In genomic region chr2:28394331-28394877, GRCh38 we compare ENCODE assay signal across 8 cellular contexts. TPM values are rescaled to one million over a fixed set of nuclear protein-coding genes. Genes with fewer than 3 reads are reported as not detected.
DNase-seq lines count a peak whose midpoint lies in the region; ATAC-seq and TF ChIP-seq lines count a peak whose summit lies in the region.

No MANE protein-coding gene starts in this region.

- H3K79me2 ChIP-seq in hepatocyte: peaks cover 64% of the 10 kb centered on the region
- peaks cover 67% of the 10 kb centered on the region for H3K79me2 ChIP-seq in smooth muscle cell (ENCODE audit: low read depth)

- no peaks in the 10 kb centered on the region for H3K27me3 Mint-ChIP-seq in activated T-cell treated with anti-CD3 and anti-CD28 coated beads, Interleukin-2, amount 50 U/mL, for 72 hours (ENCODE audit: low read depth)
- no peaks in the 10 kb centered on the region for H3K27me3 Mint-ChIP-seq in activated T-helper 2 cell treated with anti-CD3 and anti-CD28 coated beads, Interferon-gamma antibody, Interleukin-2, Interleukin-4, amounts not matched to agents 10 μg/mL and 5 μg/mL and 100 μg/mL, durations not matched to agents 14 hours and 24 hours and 36 hours (ENCODE audit: low read depth)

- peaks cover 12% of the 10 kb centered on the region for H3K4me1 Mint-ChIP-seq in activated T-cell treated with anti-CD3 and anti-CD28 coated beads, Interleukin-2, amount 50 U/mL, for 72 hours (ENCODE audit: low read depth)
- peaks cover 35% of the 10 kb centered on the region for H3K4me1 Mint-ChIP-seq in activated T-helper 2 cell treated with anti-CD3 and anti-CD28 coated beads, Interferon-gamma antibody, Interleukin-2, Interleukin-4, amounts not matched to agents 10 μg/mL and 5 μg/mL and 100 μg/mL, durations not matched to agents 14 hours and 24 hours and 36 hours (ENCODE audit: low read depth)

- H3K9ac ChIP-seq in smooth muscle cell (ENCODE audit: low read depth): peak overlapping the region; percentile 99

- H3K4me2 ChIP-seq in hepatocyte (peak overlapping the region; percentile 71), smooth muscle cell (peak overlapping the region; percentile 90)

- H2AFZ ChIP-seq in hepatocyte (no peak overlapping the region), smooth muscle cell (ENCODE audit: low read depth) (no peak overlapping the region)

- H3K4me3 Mint-ChIP-seq in activated T-cell treated with anti-CD3 and anti-CD28 coated beads, Interleukin-2, amount 50 U/mL, for 72 hours: no peak overlapping the region
- H3K4me3 Mint-ChIP-seq in activated T-helper 2 cell treated with anti-CD3 and anti-CD28 coated beads, Interferon-gamma antibody, Interleukin-2, Interleukin-4, amounts not matched to agents 10 μg/mL and 5 μg/mL and 100 μg/mL, durations not matched to agents 14 hours and 24 hours and 36 hours (ENCODE audit: low read depth): no peak overlapping the region

- ATAC-seq in activated T-cell treated with anti-CD3 and anti-CD28 coated beads, Interleukin-2, amount 50 U/mL, for 72 hours (replicated peaks in 1 of 2): no peak
- no peak for ATAC-seq in HG02884 (IDR thresholded peaks at IDR 0.05; ENCODE audit: unreplicated experiment)
- no peak for ATAC-seq in GM21381 (IDR thresholded peaks at IDR 0.05; ENCODE audit: unreplicated experiment)

- H3K36me3 Mint-ChIP-seq in activated T-cell treated with anti-CD3 and anti-CD28 coated beads, Interleukin-2, amount 50 U/mL, for 72 hours (ENCODE audit: insufficient read depth in 2 of 2): peaks cover 13 to 20% of the 10 kb centered on the region in 2 donors
- peaks cover 27% of the 10 kb centered on the region for H3K36me3 Mint-ChIP-seq in activated T-helper 2 cell treated with anti-CD3 and anti-CD28 coated beads, Interferon-gamma antibody, Interleukin-2, Interleukin-4, amounts not matched to agents 10 μg/mL and 5 μg/mL and 100 μg/mL, durations not matched to agents 14 hours and 24 hours and 36 hours (ENCODE audit: low read depth)

- H3F3A ChIP-seq in smooth muscle cell (ENCODE audit: low read depth): peaks cover 29% of the 10 kb centered on the region

- no peak overlapping the region for H3K27ac Mint-ChIP-seq in activated T-cell treated with anti-CD3 and anti-CD28 coated beads, Interleukin-2, amount 50 U/mL, for 72 hours
- peak overlapping the region; percentile 86 for H3K27ac Mint-ChIP-seq in activated T-helper 2 cell treated with anti-CD3 and anti-CD28 coated beads, Interferon-gamma antibody, Interleukin-2, Interleukin-4, amounts not matched to agents 10 μg/mL and 5 μg/mL and 100 μg/mL, durations not matched to agents 14 hours and 24 hours and 36 hours

- H3K4me1 ChIP-seq in hepatocyte (ENCODE audit: insufficient read depth): peaks cover 23% of the 10 kb centered on the region
- H3K4me1 ChIP-seq in smooth muscle cell (ENCODE audit: low read depth): peaks cover 21% of the 10 kb centered on the region

- peaks cover 51% of the 10 kb centered on the region for H4K20me1 ChIP-seq in hepatocyte (ENCODE audit: insufficient read depth, poor library complexity, severe bottlenecking)
- peaks cover 60% of the 10 kb centered on the region for H4K20me1 ChIP-seq in smooth muscle cell (ENCODE audit: low read depth)

- H3K9me2 ChIP-seq in hepatocyte (replicated peaks; ENCODE audit: insufficient read depth): no peaks in the 10 kb centered on the region

- TF ChIP-seq CTCF in hepatocyte (IDR thresholded peaks at IDR 0.05; ENCODE audit: poor library complexity): no peak
- TF ChIP-seq CTCF in smooth muscle cell (IDR thresholded peaks at IDR 0.05; ENCODE audit: borderline replicate concordance, insufficient read depth, poor library complexity, severe bottlenecking): no peak

- WGBS in hepatocyte (ENCODE audit: low lambda C conversion rate, missing lambda C conversion rate): under 1% methylated on average over 16 of the region's 21 CpGs
- WGBS in smooth muscle cell (ENCODE audit: low lambda C conversion rate): under 1% methylated on average over 21 of the region's 21 CpGs

- no peaks in the 10 kb centered on the region for H3K9me3 Mint-ChIP-seq in activated T-cell treated with anti-CD3 and anti-CD28 coated beads, Interleukin-2, amount 50 U/mL, for 72 hours
- no peaks in the 10 kb centered on the region for H3K9me3 Mint-ChIP-seq in activated T-helper 2 cell treated with anti-CD3 and anti-CD28 coated beads, Interferon-gamma antibody, Interleukin-2, Interleukin-4, amounts not matched to agents 10 μg/mL and 5 μg/mL and 100 μg/mL, durations not matched to agents 14 hours and 24 hours and 36 hours

- H3K27ac ChIP-seq in hepatocyte: peak overlapping the region; percentile 100
- H3K27ac ChIP-seq in smooth muscle cell (ENCODE audit: low read depth): peak overlapping the region; percentile 99

- H3K4me3 ChIP-seq in hepatocyte: peak overlapping the region; percentile 77
- peak overlapping the region; percentile 99 for H3K4me3 ChIP-seq in smooth muscle cell

- H3K27me3 ChIP-seq in hepatocyte: no peaks in the 10 kb centered on the region
- no peaks in the 10 kb centered on the region for H3K27me3 ChIP-seq in smooth muscle cell (ENCODE audit: low read depth)

- H3K9me3 ChIP-seq in hepatocyte (ENCODE audit: low read depth) (no peaks in the 10 kb centered on the region), smooth muscle cell (replicated peaks; ENCODE audit: low read depth) (no peaks in the 10 kb centered on the region)

- intact Hi-C loops in activated T-helper 2 cell treated with anti-CD3 and anti-CD28 coated beads, Interferon-gamma antibody, Interleukin-2, Interleukin-4, amounts not matched to agents 10 μg/mL and 5 μg/mL and 100 μg/mL, durations not matched to agents 14 hours and 24 hours and 36 hours (cut with micrococcal nuclease): loop anchor here (5.0 to 10.0 kb wide), 8 partner anchors 73 to 692 kb away; partner anchors contain the start of gene MRPL33

- H3K36me3 ChIP-seq in hepatocyte (replicated peaks; ENCODE audit: insufficient read depth, low read depth) (no peaks in the 10 kb centered on the region), smooth muscle cell (ENCODE audit: low read depth) (no peaks in the 10 kb centered on the region)

- DNase-seq in activated T-cell treated with anti-CD3 and anti-CD28 coated beads, Interleukin-2, amount 50 U/mL, for 1 hour: peak; percentile 46
- DNase-seq in activated T-cell treated with anti-CD3 and anti-CD28 coated beads, Interleukin-2, amount 50 U/mL, for 72 hours: no peak
- DNase-seq in activated T-helper 2 cell treated with anti-CD3 and anti-CD28 coated beads, Interferon-gamma antibody, Interleukin-2, Interleukin-4, amounts not matched to agents 10 μg/mL and 5 μg/mL and 100 μg/mL, durations not matched to agents 14 hours and 24 hours and 36 hours (ENCODE audit: low spot score): no peak
- DNase-seq in hepatocyte (ENCODE audit: low spot score) (peak; percentile 70), smooth muscle cell (lab: John Stamatoyannopoulos, UW; ENCODE audit: unreplicated experiment) (no peak)
- no peak for DNase-seq in central memory CD4-positive, alpha-beta T cell

RNA-seq across cellular contexts. Expression of gene FOSL2, which starts 1.7 kb away (rescaled TPM):
- total RNA-seq in activated T-cell treated with anti-CD3 and anti-CD28 coated beads, Interleukin-2, amount 50 U/mL, for 72 hours: 100 to 1,000 TPM; 176 to 248 TPM
- 146 and 156 TPM in 2 replicates for total RNA-seq in activated T-helper 2 cell treated with anti-CD3 and anti-CD28 coated beads, Interferon-gamma antibody, Interleukin-2, Interleukin-4, amounts not matched to agents 10 μg/mL and 5 μg/mL and 100 μg/mL, durations not matched to agents 14 hours and 24 hours and 36 hours
- total RNA-seq in hepatocyte (148 and 164 TPM in 2 replicates), smooth muscle cell (106 and 120 TPM in 2 replicates)
- polyA plus RNA-seq in hepatocyte (84.0 and 91.1 TPM in 2 replicates), smooth muscle cell (70.8 and 72.6 TPM in 2 replicates)

Comparison
In these comparisons a context has a peak if more than half of its experiments do, and no peak if none do; other contexts are left out.
1. DNase-seq: peak in activated T-cell treated with anti-CD3 and anti-CD28 coated beads, Interleukin-2, amount 50 U/mL, for 1 hour (single experiment) and hepatocyte (single experiment); none in activated T-cell treated with anti-CD3 and anti-CD28 coated beads, Interleukin-2, amount 50 U/mL, for 72 hours (0 of 2), activated T-helper 2 cell treated with anti-CD3 and anti-CD28 coated beads, Interferon-gamma antibody, Interleukin-2, Interleukin-4, amounts not matched to agents 10 μg/mL and 5 μg/mL and 100 μg/mL, durations not matched to agents 14 hours and 24 hours and 36 hours (single experiment), smooth muscle cell (single experiment) and central memory CD4-positive, alpha-beta T cell (single experiment).